ENCODE assay signal across 9 cellular contexts in the genomic region with DNA sequence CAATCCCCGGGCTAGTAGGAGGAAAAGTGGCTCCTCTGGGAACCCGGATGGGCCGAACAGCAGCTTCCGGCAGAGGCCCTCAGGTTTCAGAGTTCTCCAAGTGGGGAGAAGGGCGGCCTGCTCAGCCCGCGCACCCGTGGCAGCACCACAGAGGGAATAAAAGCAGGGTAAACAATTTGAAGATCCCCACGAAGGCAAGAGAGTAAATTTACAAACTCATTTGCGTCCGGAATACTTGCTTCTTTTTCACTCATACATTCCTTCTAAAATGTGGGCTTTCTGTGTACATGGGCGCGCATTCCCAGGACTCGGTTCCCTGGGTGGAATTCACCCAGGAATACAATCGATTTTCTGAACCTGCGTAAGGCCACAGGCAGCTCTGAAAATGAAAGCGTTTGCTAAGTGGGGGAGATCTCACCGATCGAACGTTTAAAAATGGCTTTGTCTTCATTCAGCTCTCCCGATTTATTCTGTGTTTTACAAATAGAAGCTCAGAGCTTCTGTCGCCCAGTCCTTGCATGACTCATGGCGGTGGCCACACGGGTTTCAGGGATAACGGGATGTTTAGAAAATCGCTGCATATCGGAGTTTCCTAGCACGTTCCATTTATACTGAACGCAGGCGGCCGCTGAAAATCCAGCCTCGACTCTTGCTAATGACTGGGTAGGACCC.
DNase-seq lines count a peak whose midpoint lies in the region; ATAC-seq and TF ChIP-seq lines count a peak whose summit lies in the region.
"Had no signal": no experiment of that assay in that cellular context is flagged by ENCODE, and none has a peak within 500 bp of the region (broad histone marks: within the 10 kb centered on the region; RNA-seq: fewer than 3 reads in every experiment).

No MANE protein-coding gene starts in this region.

- no peak for ATAC-seq in CD8-positive, alpha-beta T cell
- no peak for ATAC-seq in activated B cell treated with CpG ODN at 0.5 μM for 24 hours (ENCODE audit: low read depth)
- ATAC-seq in gastroesophageal sphincter: no peak

- no peaks in the 10 kb centered on the region for H3K36me3 ChIP-seq in CD8-positive, alpha-beta T cell (ENCODE audit: insufficient read depth, low read length)
- H3K36me3 ChIP-seq in rectal smooth muscle tissue (ENCODE audit: control insufficient read depth, insufficient read depth, low read length): no peaks in the 10 kb centered on the region
- H3K36me3 ChIP-seq in gastroesophageal sphincter: no peaks in the 10 kb centered on the region

- DNase-seq in CD8-positive, alpha-beta T cell: no peak
- no peak for DNase-seq in activated B cell treated with CpG ODN at 0.5 μM for 24 hours
- peak; percentile 10 for DNase-seq in fibroblast of pulmonary artery (ENCODE audit: low read depth)
- DNase-seq in NAMALWA (ENCODE audit: low spot score): no peak
- no peak for DNase-seq in NCI-H128 (lab: John Stamatoyannopoulos, UW; ENCODE audit: unreplicated experiment)
- no peak for DNase-seq in NCI-H226
- DNase-seq: GDM1 had no signal

- H3K4me3 Mint-ChIP-seq in CD8-positive, alpha-beta T cell: peak overlapping the region; percentile 82
- H3K4me3 Mint-ChIP-seq in activated B cell treated with CpG ODN at 0.5 μM for 24 hours: peak overlapping the region; percentile 88

- H3K27ac Mint-ChIP-seq in CD8-positive, alpha-beta T cell: no peak overlapping the region
- H3K27ac Mint-ChIP-seq in activated B cell treated with CpG ODN at 0.5 μM for 24 hours: no peak overlapping the region

- peak overlapping the region; percentile 50 for H3K4me3 ChIP-seq in CD8-positive, alpha-beta T cell (ENCODE audit: low read depth, low read length)
- H3K4me3 ChIP-seq in fibroblast of pulmonary artery (replicated peaks; ENCODE audit: low read depth, low read length) (peak overlapping the region; percentile 23), rectal smooth muscle tissue (ENCODE audit: low read length) (peak overlapping the region; percentile 47), gastroesophageal sphincter (peak overlapping the region in 1 of 2 donors; percentile 32)

- TF ChIP-seq POLR2A in gastroesophageal sphincter (IDR thresholded peaks at IDR 0.05): no peak

- intact Hi-C loops in CD8-positive, alpha-beta T cell (cut with DNase I, micrococcal nuclease): no loop called here
- intact Hi-C loops in activated B cell treated with CpG ODN at 0.5 μM for 24 hours (cut with micrococcal nuclease): loop anchor here (2.0 kb wide), 1 partner anchor 40 kb away; no protein-coding TSS in a partner anchor

- no peak for TF ChIP-seq CTCF in CD8-positive, alpha-beta T cell (IDR thresholded peaks at IDR 0.05)
- TF ChIP-seq CTCF in activated B cell treated with CpG ODN at 0.5 μM for 24 hours (IDR thresholded peaks at IDR 0.05): no peak
- TF ChIP-seq CTCF in fibroblast of pulmonary artery (IDR thresholded peaks at IDR 0.05; ENCODE audit: low read length, missing control alignments): no peak
- TF ChIP-seq CTCF in gastroesophageal sphincter (IDR thresholded peaks at IDR 0.05): no peak

- no peak overlapping the region for H3K27ac ChIP-seq in CD8-positive, alpha-beta T cell (ENCODE audit: low read depth, low read length)
- no peak overlapping the region for H3K27ac ChIP-seq in rectal smooth muscle tissue (ENCODE audit: low read depth, low read length)
- peak overlapping the region in 1 of 4 donors; percentile 13 for H3K27ac ChIP-seq in gastroesophageal sphincter

- no peaks in the 10 kb centered on the region for H3K9me3 Mint-ChIP-seq in CD8-positive, alpha-beta T cell
- no peaks in the 10 kb centered on the region for H3K9me3 Mint-ChIP-seq in activated B cell treated with CpG ODN at 0.5 μM for 24 hours

- 0 to 2% methylated on average over 2 to 26 of the region's 32 CpGs for WGBS in gastroesophageal sphincter (ENCODE audit: low coverage in 1 of 2), 2 donors

- H3K4me1 Mint-ChIP-seq in CD8-positive, alpha-beta T cell (ENCODE audit: low read depth): peaks cover 51% of the 10 kb centered on the region
- H3K4me1 Mint-ChIP-seq in activated B cell treated with CpG ODN at 0.5 μM for 24 hours: peaks cover 53% of the 10 kb centered on the region

- H3K9me3 ChIP-seq in CD8-positive, alpha-beta T cell (ENCODE audit: low read length): no peaks in the 10 kb centered on the region
- H3K9me3 ChIP-seq in gastroesophageal sphincter: no peaks in the 10 kb centered on the region

- POLR2A ChIA-PET in CD8-positive, alpha-beta T cell (lab: Charles Lee): no interaction called here
- POLR2A ChIA-PET in activated B cell treated with CpG ODN at 0.5 μM for 24 hours (lab: Charles Lee): interaction anchor here (0.7 to 1.2 kb wide), 2 partner anchors 10 to 25 kb away, joined by 3 read pairs; no protein-coding TSS in a partner anchor

- no peaks in the 10 kb centered on the region for H3K36me3 Mint-ChIP-seq in CD8-positive, alpha-beta T cell
- H3K36me3 Mint-ChIP-seq in activated B cell treated with CpG ODN at 0.5 μM for 24 hours (ENCODE audit: low read depth): no peaks in the 10 kb centered on the region

- peaks cover 38% of the 10 kb centered on the region for H3K4me1 ChIP-seq in CD8-positive, alpha-beta T cell (ENCODE audit: insufficient read depth, low read length)
- H3K4me1 ChIP-seq in rectal smooth muscle tissue (ENCODE audit: control insufficient read depth, insufficient read depth, low read length): no peaks in the 10 kb centered on the region
- H3K4me1 ChIP-seq in gastroesophageal sphincter: peaks cover 0 to 53% (median 30%) of the 10 kb centered on the region in 3 donors

- H3K9ac ChIP-seq in rectal smooth muscle tissue (ENCODE audit: low read length): no peak overlapping the region

- H3K27me3 Mint-ChIP-seq in CD8-positive, alpha-beta T cell (ENCODE audit: low read depth): peaks cover 82% of the 10 kb centered on the region
- peaks cover 81% of the 10 kb centered on the region for H3K27me3 Mint-ChIP-seq in activated B cell treated with CpG ODN at 0.5 μM for 24 hours

- CTCF ChIA-PET in CD8-positive, alpha-beta T cell (lab: Charles Lee): interaction anchor here (0.8 to 5.1 kb wide), 3 partner anchors 22 to 54 kb away, joined by 3 to 17 read pairs (median 3); no protein-coding TSS in a partner anchor
- CTCF ChIA-PET in activated B cell treated with CpG ODN at 0.5 μM for 24 hours (lab: Charles Lee): interaction anchor here (1.1 to 1.4 kb wide), 2 partner anchors 8 to 10 kb away, joined by 3 to 5 read pairs; no protein-coding TSS in a partner anchor

- peaks cover 72% of the 10 kb centered on the region for H3K27me3 ChIP-seq in CD8-positive, alpha-beta T cell (ENCODE audit: insufficient read depth, low read length)
- H3K27me3 ChIP-seq in rectal smooth muscle tissue (ENCODE audit: control insufficient read depth, insufficient read depth, low read length): peaks cover 57% of the 10 kb centered on the region
- peaks cover 100% of the 10 kb centered on the region for H3K27me3 ChIP-seq in gastroesophageal sphincter

- no peak for TF ChIP-seq EP300 in gastroesophageal sphincter (IDR thresholded peaks at IDR 0.05)
